In genomic region chr9:137252555-137253506, GRCh38 we compare ENCODE assay signal across 11 cellular contexts.
A peak's percentile ranks its signal among the peaks of the same experiment; 100 is the strongest.
DNase-seq lines count a peak whose midpoint lies in the region.
"Had no signal": no experiment of that assay in that cellular context is flagged by ENCODE, and none has a peak within 500 bp of the region (broad histone marks: within the 10 kb centered on the region; RNA-seq: fewer than 3 reads in every experiment).

No MANE protein-coding gene starts in this region.

- DNase-seq in DMS53 (lab: John Stamatoyannopoulos, UW), result peak; percentile 69
- DNase-seq in DMS53 treated with DMSO at 0.1 percent for 48 hours (lab: John Stamatoyannopoulos, UW; ENCODE audit: unreplicated experiment), result no peak
- peak; percentile 85 for DNase-seq in NCI-H510A (lab: John Stamatoyannopoulos, UW)
- peak; percentile 62 for DNase-seq in left kidney (ENCODE audit: low read depth, low spot score)
- DNase-seq in NAMALWA (ENCODE audit: low spot score), result no peak
- DNase-seq in NCI-H1092 (lab: John Stamatoyannopoulos, UW), result no peak
- DNase-seq: activated CD4-positive, alpha-beta T cell treated with anti-CD3 and anti-CD28 coated beads for 1 hour; activated T-cell treated with anti-CD3 and anti-CD28 coated beads, Interleukin-2, amount 50 U/mL, for 1 hour; cortex of kidney; mesendoderm; upper lobe of right lung had no signal

Comparison
In these comparisons a context has a peak if more than half of its experiments do, and no peak if none do; other contexts are left out.
1. DNase-seq: peak in DMS53 (single experiment), NCI-H510A (single experiment) and left kidney (single experiment); none in DMS53 treated with DMSO at 0.1 percent for 48 hours (single experiment), NAMALWA (single experiment) and NCI-H1092 (single experiment).